In the genomic region with DNA sequence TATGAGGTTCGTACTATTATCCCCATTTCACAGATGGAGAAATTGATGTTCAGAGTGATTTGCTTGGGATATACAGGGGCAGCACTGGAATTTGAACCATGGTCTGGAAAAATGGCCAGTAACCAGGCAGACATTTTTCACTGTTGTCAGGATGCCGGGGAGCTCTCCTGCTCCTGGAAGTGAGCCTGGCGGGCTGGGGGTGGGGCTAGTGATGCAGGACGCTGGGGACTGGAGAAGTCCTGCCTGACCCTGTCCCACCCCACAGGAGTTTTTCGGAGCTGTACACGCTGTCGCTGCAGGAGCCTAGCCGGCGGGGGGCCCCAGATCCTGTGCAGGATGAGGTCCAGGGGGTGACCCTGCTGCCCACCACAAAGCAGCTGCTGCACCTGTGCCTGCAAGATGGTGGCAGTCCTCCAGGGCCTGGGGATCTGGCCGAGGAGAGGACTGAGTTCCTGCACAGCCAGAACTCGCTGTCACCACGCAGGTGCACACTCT, we compare ENCODE assay signal across 16 cellular contexts. TPM values are rescaled to one million over a fixed set of nuclear protein-coding genes. Genes with fewer than 3 reads are reported as not detected.
DNase-seq lines count a peak whose midpoint lies in the region; ATAC-seq and TF ChIP-seq lines count a peak whose summit lies in the region.
"Had no signal": no experiment of that assay in that cellular context is flagged by ENCODE, and none has a peak within 500 bp of the region (broad histone marks: within the 10 kb centered on the region; RNA-seq: fewer than 3 reads in every experiment).

No MANE protein-coding gene starts in this region.

- H3K27me3 Mint-ChIP-seq in activated CD8-positive, alpha-beta memory T cell treated with anti-CD3 and anti-CD28 coated beads, Interleukin-2, amount 10 ng/mL, durations not matched to agents 7 days and 5 days: no peaks in the 10 kb centered on the region

- DNase-seq in left ventricle myocardium inferior (no peak), left cardiac atrium (no peak), islet precursor cell (peak; percentile 29), DMS153 (lab: John Stamatoyannopoulos, UW) (no peak)
- DNase-seq in activated CD8-positive, alpha-beta memory T cell treated with anti-CD3 and anti-CD28 coated beads, Interleukin-2, amount 10 ng/mL, durations not matched to agents 7 days and 5 days: no peak
- DNase-seq: activated CD8-positive, alpha-beta memory T cell treated with anti-CD3 and anti-CD28 coated beads, Interleukin-2, amount 50 U/mL, for 4 hours; activated naive CD4-positive, alpha-beta T cell treated with Interleukin-2 at 50 U/mL for 16 hours; Kasumi-1; NCI-H1105 treated with DMSO at 0.1 percent for 48 hours; NK-92 treated with Interleukin-12 subunit alpha and Interleukin-12 subunit beta, amount 100 ng/mL, for 24 hours; SHP77; stimulated activated naive CD8-positive, alpha-beta T cell treated with anti-CD3 and anti-CD28 coated beads, Interleukin-15, Interleukin-2, amounts not matched to agents 100 U/mL and 50 U/mL, for 24 hours had no signal

- H3K4me1 ChIP-seq in left ventricle myocardium inferior (peaks cover 63% of the 10 kb centered on the region), stomach smooth muscle (ENCODE audit: control insufficient read depth, insufficient read depth, low read length) (peaks cover 48% of the 10 kb centered on the region)

- H3K9me3 ChIP-seq in left ventricle myocardium inferior (replicated peaks) (no peaks in the 10 kb centered on the region), stomach smooth muscle (ENCODE audit: control insufficient read depth in 2 of 2, low read length in 2 of 2) (no peaks in the 10 kb centered on the region)

- H3K4me1 Mint-ChIP-seq in activated CD8-positive, alpha-beta memory T cell treated with anti-CD3 and anti-CD28 coated beads, Interleukin-2, amount 10 ng/mL, durations not matched to agents 7 days and 5 days: peaks cover 29% of the 10 kb centered on the region

- H3K27me3 ChIP-seq in left ventricle myocardium inferior (ENCODE audit: low read depth): peaks cover 11% of the 10 kb centered on the region
- no peaks in the 10 kb centered on the region for H3K27me3 ChIP-seq in stomach smooth muscle (ENCODE audit: control insufficient read depth in 1 of 2, insufficient read depth in 2 of 2, low read length in 2 of 2)

- H3K27ac Mint-ChIP-seq in activated CD8-positive, alpha-beta memory T cell treated with anti-CD3 and anti-CD28 coated beads, Interleukin-2, amount 10 ng/mL, durations not matched to agents 7 days and 5 days: no peak overlapping the region
- H3K27ac Mint-ChIP-seq: progenitor cell of endocrine pancreas; T-helper 2 cell treated with Interferon-gamma antibody and Interleukin-4, amounts not matched to agents 5 μg/mL and 100 μg/mL, for 36 hours had no signal

- no peak for TF ChIP-seq CTCF in left ventricle myocardium inferior (IDR thresholded peaks at IDR 0.05; ENCODE audit: borderline replicate concordance)

- H3K9ac ChIP-seq in stomach smooth muscle (ENCODE audit: low read length in 2 of 2): no peak overlapping the region

- ATAC-seq in left cardiac atrium: no peak
- no peak for ATAC-seq in activated CD8-positive, alpha-beta memory T cell treated with anti-CD3 and anti-CD28 coated beads, Interleukin-2, amount 10 ng/mL, durations not matched to agents 7 days and 5 days
- ATAC-seq: stimulated activated naive CD8-positive, alpha-beta T cell treated with anti-CD3 and anti-CD28 coated beads, Interleukin-15, Interleukin-2, amounts not matched to agents 100 U/mL and 50 U/mL, for 24 hours had no signal

- peaks cover 69% of the 10 kb centered on the region for H3K36me3 ChIP-seq in left ventricle myocardium inferior
- peaks cover 0 to 13% of the 10 kb centered on the region in 2 donors for H3K36me3 ChIP-seq in stomach smooth muscle (ENCODE audit: control insufficient read depth in 2 of 2, insufficient read depth in 2 of 2, low read length in 2 of 2)

- intact Hi-C loops in left ventricle myocardium inferior (cut with micrococcal nuclease) (no loop called here), left cardiac atrium (cut with DNase I) (no loop called here)

- peaks cover 15% of the 10 kb centered on the region for H3K36me3 Mint-ChIP-seq in activated CD8-positive, alpha-beta memory T cell treated with anti-CD3 and anti-CD28 coated beads, Interleukin-2, amount 10 ng/mL, durations not matched to agents 7 days and 5 days

- peak overlapping the region; percentile 11 for H3K27ac ChIP-seq in left ventricle myocardium inferior (replicated peaks)
- peak overlapping the region; percentile 24 for H3K27ac ChIP-seq in stomach smooth muscle (ENCODE audit: low read length)

- CTCF ChIA-PET in activated CD8-positive, alpha-beta memory T cell treated with anti-CD3 and anti-CD28 coated beads, Interleukin-2, amount 10 ng/mL, durations not matched to agents 7 days and 5 days (lab: Charles Lee): interaction anchor here (0.7 kb wide), 1 partner anchor 9 kb away, joined by 3 read pairs; no protein-coding TSS in a partner anchor

- H3K4me3 ChIP-seq in left ventricle myocardium inferior: no peak overlapping the region
- no peak overlapping the region for H3K4me3 ChIP-seq in stomach smooth muscle (ENCODE audit: low read length in 2 of 2)

- H3K4me3 Mint-ChIP-seq in activated CD8-positive, alpha-beta memory T cell treated with anti-CD3 and anti-CD28 coated beads, Interleukin-2, amount 10 ng/mL, durations not matched to agents 7 days and 5 days: no peak overlapping the region
- H3K4me3 Mint-ChIP-seq: T-helper 2 cell treated with Interferon-gamma antibody and Interleukin-4, amounts not matched to agents 5 μg/mL and 100 μg/mL, for 36 hours had no signal

- H3K9me3 Mint-ChIP-seq in activated CD8-positive, alpha-beta memory T cell treated with anti-CD3 and anti-CD28 coated beads, Interleukin-2, amount 10 ng/mL, durations not matched to agents 7 days and 5 days (ENCODE audit: low read depth): no peaks in the 10 kb centered on the region
- H3K9me3 Mint-ChIP-seq: T-helper 2 cell treated with Interferon-gamma antibody and Interleukin-4, amounts not matched to agents 5 μg/mL and 100 μg/mL, for 36 hours had no signal

RNA-seq across cellular contexts. Expression of a gene that starts 11.1 kb away (rescaled TPM):
- 21.0 TPM for total RNA-seq in left ventricle myocardium inferior
- total RNA-seq in left cardiac atrium: 10 to 100 TPM; 31.7 to 33.0 TPM
- total RNA-seq in activated CD8-positive, alpha-beta memory T cell treated with anti-CD3 and anti-CD28 coated beads, Interleukin-2, amount 10 ng/mL, durations not matched to agents 7 days and 5 days: 100 to 1,000 TPM; 188 to 267 TPM

RNA-seq across cellular contexts. Expression of a gene that starts 13.7 kb away (rescaled TPM):
- total RNA-seq in left ventricle myocardium inferior (33.8 TPM), left cardiac atrium (10 to 100 TPM; 36.1 to 56.2 TPM)
- 10 to 100 TPM; 81.3 to 82.0 TPM for total RNA-seq in activated CD8-positive, alpha-beta memory T cell treated with anti-CD3 and anti-CD28 coated beads, Interleukin-2, amount 10 ng/mL, durations not matched to agents 7 days and 5 days

RNA-seq across cellular contexts. Expression of a gene that starts 33.5 kb away (rescaled TPM):
- total RNA-seq in left ventricle myocardium inferior (11.9 TPM), left cardiac atrium (10 to 100 TPM; 15.1 to 16.7 TPM)
- 10 to 100 TPM; 54.9 to 57.1 TPM for total RNA-seq in activated CD8-positive, alpha-beta memory T cell treated with anti-CD3 and anti-CD28 coated beads, Interleukin-2, amount 10 ng/mL, durations not matched to agents 7 days and 5 days

RNA-seq across cellular contexts. Expression of a gene that starts 35.0 kb away (rescaled TPM):
- total RNA-seq in left ventricle myocardium inferior: 32.4 TPM
- 10 to 100 TPM; 42.8 to 44.7 TPM for total RNA-seq in left cardiac atrium
- 10 to 100 TPM; 71.0 to 73.3 TPM for total RNA-seq in activated CD8-positive, alpha-beta memory T cell treated with anti-CD3 and anti-CD28 coated beads, Interleukin-2, amount 10 ng/mL, durations not matched to agents 7 days and 5 days

RNA-seq across cellular contexts. Expression of a gene that starts 53.4 kb away (rescaled TPM):
- total RNA-seq in left ventricle myocardium inferior (0.85 TPM), left cardiac atrium (under 1 TPM; 0.31 to 0.53 TPM)
- 1 to 10 TPM in 1 of 2 experiments, under 1 TPM in 1; 0.80 to 1.1 TPM for total RNA-seq in activated CD8-positive, alpha-beta memory T cell treated with anti-CD3 and anti-CD28 coated beads, Interleukin-2, amount 10 ng/mL, durations not matched to agents 7 days and 5 days
- total RNA-seq: kidney epithelial cell had no signal
